Comparison of ENCODE assay signal across 36 cellular contexts in the genomic region with DNA sequence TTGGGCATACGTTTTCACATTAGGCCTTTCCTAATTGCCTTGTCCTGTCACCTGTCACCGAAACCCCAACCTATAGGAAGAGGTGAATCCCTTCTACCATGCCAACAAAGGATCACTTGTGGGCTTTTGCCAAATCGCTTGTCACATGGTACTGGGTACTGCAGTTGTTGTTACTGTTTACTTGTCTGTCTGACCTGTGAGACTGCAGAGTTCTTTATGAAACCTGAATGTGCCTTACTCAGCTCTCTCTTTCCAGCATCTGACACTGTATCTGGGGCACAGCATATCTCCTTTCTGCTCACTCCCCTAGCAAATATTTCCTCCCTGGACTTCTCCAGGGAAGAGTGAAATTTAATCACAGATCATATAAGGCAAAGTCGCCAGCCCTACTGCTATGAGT.
"Had no signal": no experiment of that assay in that cellular context is flagged by ENCODE, and none has a peak within 500 bp of the region (broad histone marks: within the 10 kb centered on the region; RNA-seq: fewer than 3 reads in every experiment).

No MANE protein-coding gene starts in this region.

- H3K9me3 ChIP-seq: adrenal gland, body of pancreas, breast epithelium had no signal

- H3K4me1 ChIP-seq: adrenal gland, body of pancreas, breast epithelium had no signal

- FAIRE-seq: astrocyte, TTC549 had no signal

- H3K36me3 ChIP-seq: adrenal gland, brain microvascular endothelial cell, breast epithelium, cardiac muscle cell had no signal

- DNase-seq: activated B cell treated with CpG ODN at 0.5 μM for 24 hours; activated CD4-positive, alpha-beta memory T cell treated with anti-CD3 and anti-CD28 coated beads for 36 hours; activated CD4-positive, alpha-beta T cell treated with anti-CD3 and anti-CD28 coated beads for 4 hours; activated CD4-positive, alpha-beta T cell treated with anti-CD3 and anti-CD28 coated beads, Interleukin-2, amount 10 ng/mL, durations not matched to agents 24 days and 14 days; activated CD4-positive, alpha-beta T cell treated with anti-CD3 and anti-CD28 coated beads, Interleukin-2, amount 50 U/mL, for 1 hour; activated CD4-positive, alpha-beta T cell treated with anti-CD3 and anti-CD28 coated beads, Interleukin-2, amount 50 U/mL, for 4 hours; activated CD4-positive, CD25-positive, alpha-beta regulatory T cell treated with anti-CD3 and anti-CD28 coated beads, Interleukin-2, amount 50 U/mL, for 72 hours; activated CD8-positive, alpha-beta memory T cell treated with anti-CD3 and anti-CD28 coated beads, Interleukin-2, amount 50 U/mL, for 4 hours; activated CD8-positive, alpha-beta T cell treated with anti-CD3 and anti-CD28 coated beads for 36 hours; activated effector memory CD4-positive, alpha-beta T cell treated with Interleukin-2 at 50 U/mL for 16 hours; activated gamma-delta T cell; activated naive CD4-positive, alpha-beta T cell treated with anti-CD3 and anti-CD28 coated beads, Interleukin-2, amount 10 ng/mL, durations not matched to agents 7 days and 5 days; activated naive CD4-positive, alpha-beta T cell treated with Interleukin-2 at 50 U/mL for 16 hours; activated naive CD8-positive, alpha-beta T cell treated with anti-CD3 and anti-CD28 coated beads for 36 hours; activated T-cell treated with anti-CD3 and anti-CD28 coated beads for 4 hours; activated T-cell treated with anti-CD3 and anti-CD28 coated beads, Interleukin-2, amount 50 U/mL, for 1 hour; activated T-cell treated with anti-CD3 and anti-CD28 coated beads, Interleukin-2, amount 50 U/mL, for 4 hours; adrenal gland; amniotic stem cell; aorta; body of pancreas; brain microvascular endothelial cell; central memory CD4-positive, alpha-beta T cell; SW 1271; T-helper 1 cell; T-helper 2 cell; T-helper 9 cell had no signal

- H3K36me3 Mint-ChIP-seq: activated CD4-positive, alpha-beta memory T cell treated with anti-CD3 and anti-CD28 coated beads for 36 hours; activated naive CD4-positive, alpha-beta T cell treated with anti-CD3 and anti-CD28 coated beads, Interleukin-2, amount 10 ng/mL, durations not matched to agents 7 days and 5 days; activated naive CD4-positive, alpha-beta T cell treated with anti-CD3 and anti-CD28 coated beads, Interleukin-2, amount 50 U/mL, for 24 hours; activated naive CD8-positive, alpha-beta T cell treated with anti-CD3 and anti-CD28 coated beads for 36 hours had no signal

- H3K27ac Mint-ChIP-seq: activated B cell treated with CpG ODN at 0.5 μM for 24 hours; activated CD4-positive, alpha-beta memory T cell treated with anti-CD3 and anti-CD28 coated beads for 36 hours; activated CD4-positive, alpha-beta T cell treated with anti-CD3 and anti-CD28 coated beads, Interleukin-2, amount 10 ng/mL, durations not matched to agents 24 days and 14 days; activated CD8-positive, alpha-beta T cell treated with anti-CD3 and anti-CD28 coated beads for 36 hours; activated naive CD4-positive, alpha-beta T cell treated with anti-CD3 and anti-CD28 coated beads, Interleukin-2, amount 10 ng/mL, durations not matched to agents 7 days and 5 days; activated naive CD4-positive, alpha-beta T cell treated with anti-CD3 and anti-CD28 coated beads, Interleukin-2, amount 50 U/mL, for 24 hours; activated naive CD8-positive, alpha-beta T cell treated with anti-CD3 and anti-CD28 coated beads for 36 hours; activated T-helper 2 cell treated with anti-CD3 and anti-CD28 coated beads, Interferon-gamma antibody, Interleukin-2, Interleukin-4, amounts not matched to agents 10 μg/mL and 5 μg/mL and 100 μg/mL, durations not matched to agents 14 hours and 24 hours and 36 hours; T-helper 1 cell treated with Interleukin-12 subunit alpha and Interleukin-12 subunit beta and Interleukin-4 antibody, amounts not matched to agents 30 μg/mL and 1 μg/mL, for 36 hours; T-helper 2 cell treated with Interferon-gamma antibody and Interleukin-4, amounts not matched to agents 5 μg/mL and 100 μg/mL, for 36 hours had no signal

- H3K4me3 ChIP-seq: adrenal gland, body of pancreas, breast epithelium, cardiac muscle cell had no signal

- ATAC-seq: activated CD8-positive, alpha-beta T cell treated with anti-CD3 and anti-CD28 coated beads for 36 hours; activated T-cell treated with anti-CD3 and anti-CD28 coated beads, Interleukin-2, amount 50 U/mL, for 4 hours; body of pancreas had no signal

- H3K4me1 Mint-ChIP-seq: activated B cell treated with CpG ODN at 0.5 μM for 24 hours; activated CD4-positive, alpha-beta T cell treated with anti-CD3 and anti-CD28 coated beads, Interleukin-2, amount 10 ng/mL, durations not matched to agents 24 days and 14 days; activated naive CD4-positive, alpha-beta T cell treated with anti-CD3 and anti-CD28 coated beads, Interleukin-2, amount 10 ng/mL, durations not matched to agents 7 days and 5 days; activated naive CD4-positive, alpha-beta T cell treated with anti-CD3 and anti-CD28 coated beads, Interleukin-2, amount 50 U/mL, for 24 hours; activated naive CD8-positive, alpha-beta T cell treated with anti-CD3 and anti-CD28 coated beads for 36 hours had no signal

- H3K27me3 ChIP-seq: adrenal gland, body of pancreas, brain microvascular endothelial cell, breast epithelium, cardiac muscle cell had no signal

- H3K27ac ChIP-seq: adrenal gland, body of pancreas, brain microvascular endothelial cell, breast epithelium, cardiac muscle cell, VCaP had no signal

- H3K27me3 Mint-ChIP-seq: activated B cell treated with CpG ODN at 0.5 μM for 24 hours; activated CD4-positive, alpha-beta memory T cell treated with anti-CD3 and anti-CD28 coated beads for 36 hours; activated CD4-positive, alpha-beta T cell treated with anti-CD3 and anti-CD28 coated beads, Interleukin-2, amount 10 ng/mL, durations not matched to agents 24 days and 14 days; activated CD8-positive, alpha-beta T cell treated with anti-CD3 and anti-CD28 coated beads for 36 hours; activated naive CD4-positive, alpha-beta T cell treated with anti-CD3 and anti-CD28 coated beads, Interleukin-2, amount 10 ng/mL, durations not matched to agents 7 days and 5 days; activated naive CD4-positive, alpha-beta T cell treated with anti-CD3 and anti-CD28 coated beads, Interleukin-2, amount 50 U/mL, for 24 hours; activated naive CD8-positive, alpha-beta T cell treated with anti-CD3 and anti-CD28 coated beads for 36 hours had no signal

- H3K4me3 Mint-ChIP-seq: activated B cell treated with CpG ODN at 0.5 μM for 24 hours; activated CD4-positive, alpha-beta memory T cell treated with anti-CD3 and anti-CD28 coated beads for 36 hours; activated CD4-positive, alpha-beta T cell treated with anti-CD3 and anti-CD28 coated beads, Interleukin-2, amount 10 ng/mL, durations not matched to agents 24 days and 14 days; activated CD8-positive, alpha-beta T cell treated with anti-CD3 and anti-CD28 coated beads for 36 hours; activated naive CD4-positive, alpha-beta T cell treated with anti-CD3 and anti-CD28 coated beads, Interleukin-2, amount 10 ng/mL, durations not matched to agents 7 days and 5 days; activated naive CD4-positive, alpha-beta T cell treated with anti-CD3 and anti-CD28 coated beads, Interleukin-2, amount 50 U/mL, for 24 hours; activated naive CD8-positive, alpha-beta T cell treated with anti-CD3 and anti-CD28 coated beads for 36 hours; activated T-cell treated with anti-CD3 and anti-CD28 coated beads, Interleukin-2, amount 50 U/mL, for 4 hours; T-helper 1 cell treated with Interleukin-12 subunit alpha and Interleukin-12 subunit beta and Interleukin-4 antibody, amounts not matched to agents 30 μg/mL and 1 μg/mL, for 36 hours; T-helper 2 cell treated with Interferon-gamma antibody and Interleukin-4, amounts not matched to agents 5 μg/mL and 100 μg/mL, for 36 hours had no signal
